Comparison of ENCODE assay signal across 22 cellular contexts in genomic region chr10:59340279-59340678, GRCh38. TPM values are rescaled to one million over a fixed set of nuclear protein-coding genes. Genes with fewer than 3 reads are reported as not detected.
A peak's percentile ranks its signal among the peaks of the same experiment; 100 is the strongest.
DNase-seq lines count a peak whose midpoint lies in the region; ATAC-seq and TF ChIP-seq lines count a peak whose summit lies in the region.
"Had no signal": no experiment of that assay in that cellular context is flagged by ENCODE, and none has a peak within 500 bp of the region (broad histone marks: within the 10 kb centered on the region; RNA-seq: fewer than 3 reads in every experiment).

No MANE protein-coding gene starts in this region.

- H3K36me3 Mint-ChIP-seq in brain (peaks cover 64% of the 10 kb centered on the region), nephron (ENCODE audit: low read depth) (peaks cover 3% of the 10 kb centered on the region)

- no peak overlapping the region for H2BK120ac ChIP-seq in IMR-90 (ENCODE audit: low read depth, low read length)

- no peak for TF ChIP-seq POLR2A in IMR-90 (IDR thresholded peaks at IDR 0.05; ENCODE audit: low read depth, low read length)

- CTCF ChIA-PET in IMR-90 (lab: Yijun Ruan, JAX) = no interaction called here

- no peak overlapping the region for H3K4me2 ChIP-seq in IMR-90 (ENCODE audit: low read depth, low read length)
- H3K4me2 ChIP-seq: PC-9 had no signal

- peak overlapping the region; percentile 68; the same call in 1 of the 2 replicates for H4K5ac ChIP-seq in IMR-90 (ENCODE audit: low read depth, low read length)

- H3K79me1 ChIP-seq in IMR-90 (ENCODE audit: low read depth in 1 of 2, low read length in 2 of 2) = no peaks in the 10 kb centered on the region

- no peak overlapping the region for H3K23ac ChIP-seq in IMR-90 (ENCODE audit: low read depth, low read length)

- peaks cover 77% of the 10 kb centered on the region for H3K4me1 Mint-ChIP-seq in brain
- peaks cover 41% of the 10 kb centered on the region for H3K4me1 Mint-ChIP-seq in nephron

- no peak overlapping the region for H4K8ac ChIP-seq in IMR-90 (ENCODE audit: low read depth in 2 of 2, low read length in 2 of 2)

- no TSS peak for BruUV-seq in IMR-90 (replicated peaks; lab: Mats Ljungman, UMichigan)

- H4K20me1 ChIP-seq in IMR-90 (ENCODE audit: insufficient read depth, low read length) = no peaks in the 10 kb centered on the region

- peak overlapping the region in 4 of 5 experiments; percentile 50 to 94 (median 73) for H3K27ac Mint-ChIP-seq in brain
- H3K27ac Mint-ChIP-seq in nephron = peak overlapping the region; percentile 37 to 90 (median 53)

- H3K27me3 ChIP-seq in IMR-90 (ENCODE audit: control insufficient read depth, insufficient read depth, low read length) = no peaks in the 10 kb centered on the region

- no peaks in the 10 kb centered on the region for H3K9me3 ChIP-seq in IMR-90 (ENCODE audit: control insufficient read depth, insufficient read depth, low read length)
- H3K9me3 ChIP-seq: HAP-1 had no signal

- no peak overlapping the region for H3K9ac ChIP-seq in IMR-90 (ENCODE audit: low read depth, low read length)
- H3K9ac ChIP-seq: GM23248 had no signal

- no peak overlapping the region for H2AFZ ChIP-seq in IMR-90 (replicated peaks; ENCODE audit: low read length, poor library complexity)
- H2AFZ ChIP-seq: GM23248, PC-9 had no signal

- WGBS in IMR-90 (ENCODE audit: extremely low coverage in 2 of 2, insufficient read length in 1 of 2), 2 experiments = no CpG with 5 or more reads among the region's 1 CpG

- H3K14ac ChIP-seq in IMR-90 (replicated peaks; ENCODE audit: low read depth, low read length) = 0 out of 2 replicates have a peak overlapping the region, but pooled peaks have one; percentile 37

- H3K27me3 Mint-ChIP-seq in brain (no peaks in the 10 kb centered on the region), nephron (ENCODE audit: low read depth) (no peaks in the 10 kb centered on the region)

- H3K9me1 ChIP-seq in IMR-90 (ENCODE audit: insufficient read depth, low read length) = peaks cover 12% of the 10 kb centered on the region; the same call in 1 of the 2 replicates

- H3K4me1 ChIP-seq in IMR-90 (ENCODE audit: control insufficient read depth, insufficient read depth, low read length) = peaks cover 13% of the 10 kb centered on the region

- H3K4me3 ChIP-seq in IMR-90 (ENCODE audit: insufficient read depth, low read depth, low read length) = no peak overlapping the region
- H3K4me3 ChIP-seq: GM23248, HAP-1, PC-9, SK-N-MC had no signal

- DNase-seq in IMR-90 (peak; percentile 4), substantia nigra (lab: John Stamatoyannopoulos, UW) (peak in 2 of 49 donors; percentile 8 to 56), COLO829 (ENCODE audit: low spot score) (no peak), NCI-H510A treated with DMSO at 0.1 percent for 48 hours (lab: John Stamatoyannopoulos, UW) (no peak), H4 (ENCODE audit: low spot score) (no peak)
- DNase-seq: EL, GM23248, KG1, NCI-H1092, NCI-H1436 treated with DMSO at 0.1 percent for 48 hours, NCI-H2029, NCI-H2227 treated with DMSO at 0.1 percent for 48 hours, NCI-H510A, NCI-H748 treated with DMSO at 0.1 percent for 48 hours, PC-9, RPMI8226, SHP77 treated with DMSO at 0.1 percent for 48 hours had no signal

- H2BK5ac ChIP-seq in IMR-90 (ENCODE audit: low read depth, low read length, poor library complexity, severe bottlenecking) = peak overlapping the region; percentile 27

- TF ChIP-seq CTCF in IMR-90 (conservative IDR thresholded peaks at IDR 0.05; ENCODE audit: low read depth, low read length) (no peak), brain (conservative IDR thresholded peaks at IDR 0.05) (no peak), nephron (IDR thresholded peaks at IDR 0.05; ENCODE audit: unreplicated experiment in 3 of 3) (no peak)

- H3K56ac ChIP-seq in IMR-90 (ENCODE audit: extremely low read depth, insufficient read depth, low read length) = no peak overlapping the region

- H3K9me3 Mint-ChIP-seq in brain (peaks cover 0 to 20% (median 8%) of the 10 kb centered on the region in 5 experiments), nephron (no peaks in the 10 kb centered on the region)

- TF ChIP-seq RAD21 in IMR-90 (IDR thresholded peaks at IDR 0.05; ENCODE audit: low read length) = no peak

- in situ Hi-C loops in IMR-90 (cut with MboI; ENCODE audit: low sequenced_read_pairs) = no loop called here

- H3K18ac ChIP-seq in IMR-90 (ENCODE audit: low read depth, low read length) = peak overlapping the region; percentile 61; the same call in 1 of the 2 replicates

- H3K36me3 ChIP-seq in IMR-90 (ENCODE audit: control insufficient read depth, insufficient read depth, low read length) = no peaks in the 10 kb centered on the region
- H3K36me3 ChIP-seq: HAP-1 had no signal

- intact Hi-C loops in IMR-90 (cut with micrococcal nuclease) = no loop called here

- H2BK15ac ChIP-seq in IMR-90 (ENCODE audit: low read depth, low read length) = no peak overlapping the region

- no peak overlapping the region for H2BK20ac ChIP-seq in IMR-90 (ENCODE audit: low read depth, low read length)

- no peak for ATAC-seq in IMR-90 (ENCODE audit: low read depth)

- H3K27ac ChIP-seq in IMR-90 (ENCODE audit: insufficient read depth, low read length) = no peak overlapping the region
- H3K27ac ChIP-seq in substantia nigra (ENCODE audit: low read depth, low read length, poor library complexity, severe bottlenecking) = peak overlapping the region; percentile 87
- H3K27ac ChIP-seq: C4-2B, GM23248, PC-9, SK-N-MC had no signal

- dilution Hi-C loops in IMR-90 (cut with HindIII; ENCODE audit: low sequenced_read_pairs, unreplicated experiment) = no loop called here

- no peak overlapping the region for H4K91ac ChIP-seq in IMR-90 (ENCODE audit: insufficient read depth, low read depth, low read length)

- H2AK5ac ChIP-seq in IMR-90 (ENCODE audit: low read depth, low read length) = peak overlapping the region; percentile 48; the same call in 1 of the 2 replicates

- 0 out of 2 replicates have a peak overlapping the region, but pooled peaks have one; percentile 36 for H3K4ac ChIP-seq in IMR-90 (ENCODE audit: low read depth, low read length)

- H3K4me3 Mint-ChIP-seq in brain (no peak overlapping the region), nephron (no peak overlapping the region)

- no peak overlapping the region for H2AK9ac ChIP-seq in IMR-90 (replicated peaks; ENCODE audit: low read depth, low read length, poor library complexity)

- POLR2A ChIA-PET in IMR-90 (lab: Charles Lee; ENCODE audit: unreplicated experiment) = no interaction called here

TF ChIP-seq in IMR-90, 13 proteins besides CTCF, POLR2A, EP300 and RAD21:
- TF ChIP-seq ELK1 (IDR thresholded peaks at IDR 0.05; ENCODE audit: borderline replicate concordance, low read depth, low read length) (no peak), NFE2L2 (IDR thresholded peaks at IDR 0.05; ENCODE audit: low read depth, low read length) (no peak)
TF ChIP-seq in IMR-90: peak in this region for 0.

RNA-seq across cellular contexts. Expression of gene FAM13C, which starts 22.1 kb away (rescaled TPM):
- total RNA-seq in IMR-90 (2012; rRNA removed) = 2.9 and 3.3 TPM in 2 replicates
- polyA plus RNA-seq in IMR-90 (2012; rRNA removed) (1.1 and 1.6 TPM in 2 replicates), brain (ENCODE audit: insufficient read depth, low read depth, low replicate concordance) (12.7 TPM)
- polyA plus RNA-seq in IMR-90 (2012; cell fraction: cytosol; rRNA removed) = 1.1 and 1.4 TPM in 2 replicates
- 1.0 and 4.2 TPM in 2 replicates for polyA plus RNA-seq in IMR-90 (2012; cell fraction: nucleus; rRNA removed; ENCODE audit: low replicate concordance)
- total RNA-seq in H4 (2014; rRNA removed; shearing (Covaris generic)) = 3.9 and 8.1 TPM in 2 replicates
- total RNA-seq: PC-9 had no signal
